ENCODE assay signal across 12 cellular contexts in the genomic region with DNA sequence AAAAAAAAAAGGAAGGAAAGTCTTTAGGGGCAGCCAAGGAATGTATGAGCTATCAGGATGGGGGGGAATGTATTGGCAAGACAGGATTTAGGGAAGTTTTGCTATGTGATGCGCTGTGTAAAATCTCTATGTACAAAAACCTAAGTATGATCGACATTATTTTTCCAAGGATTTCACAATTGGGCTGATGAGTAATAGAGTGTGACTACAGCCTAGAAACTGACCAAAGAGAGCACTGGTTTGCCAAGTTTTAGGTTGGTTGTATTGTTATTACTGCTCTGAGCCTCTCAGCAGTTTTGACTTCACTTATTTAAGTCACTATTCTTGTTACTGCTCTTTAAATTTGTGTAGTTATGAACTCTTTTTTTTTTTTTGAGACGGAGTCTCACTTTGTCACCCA.
A peak's percentile ranks its signal among the peaks of the same experiment; 100 is the strongest.
DNase-seq lines count a peak whose midpoint lies in the region; ATAC-seq and TF ChIP-seq lines count a peak whose summit lies in the region.
"Had no signal": no experiment of that assay in that cellular context is flagged by ENCODE, and none has a peak within 500 bp of the region (broad histone marks: within the 10 kb centered on the region; RNA-seq: fewer than 3 reads in every experiment).

No MANE protein-coding gene starts in this region.

- H3K4me3 ChIP-seq in right cardiac atrium (ENCODE audit: low read length) (no peak overlapping the region), heart left ventricle (no peak overlapping the region), body of pancreas (no peak overlapping the region), foreskin fibroblast (ENCODE audit: low read depth in 1 of 2, low read length in 2 of 2) (no peak overlapping the region)

- TF ChIP-seq POLR2A in heart left ventricle (IDR thresholded peaks at IDR 0.05) (no peak), body of pancreas (IDR thresholded peaks at IDR 0.05) (no peak)

- H3K36me3 ChIP-seq in heart left ventricle (no peaks in the 10 kb centered on the region), body of pancreas (replicated peaks in 1 of 2; ENCODE audit: insufficient read depth in 1 of 2, low read depth in 2 of 2) (no peaks in the 10 kb centered on the region)

- no peak for DNase-seq in right cardiac atrium
- DNase-seq in heart left ventricle = no peak
- no peak for DNase-seq in body of pancreas
- peak; percentile 77 to 91 for DNase-seq in foreskin fibroblast
- DNase-seq in NCI-H1694 treated with DMSO at 0.1 percent for 48 hours (lab: John Stamatoyannopoulos, UW) = no peak
- no peak for DNase-seq in stimulated activated CD4-positive, alpha-beta T cell treated with anti-CD3 and anti-CD28 coated beads, Interleukin-15, amount 100 ng/mL, for 24 hours
- DNase-seq in DMS53 treated with DMSO at 0.1 percent for 48 hours (lab: John Stamatoyannopoulos, UW; ENCODE audit: unreplicated experiment) = no peak
- DNase-seq: activated CD8-positive, alpha-beta T cell treated with anti-CD3 and anti-CD28 coated beads, Interleukin-2, amount 10 ng/mL, durations not matched to agents 7 days and 5 days; activated gamma-delta T cell; Calu3; MV-4-11 had no signal

- H3K27ac ChIP-seq in right cardiac atrium (ENCODE audit: low read length) = no peak overlapping the region
- H3K27ac ChIP-seq in heart left ventricle = no peak overlapping the region
- H3K27ac ChIP-seq in body of pancreas = no peak overlapping the region

- TF ChIP-seq CTCF in heart left ventricle (IDR thresholded peaks at IDR 0.05) (no peak), body of pancreas (IDR thresholded peaks at IDR 0.05) (no peak), foreskin fibroblast (IDR thresholded peaks at IDR 0.05; ENCODE audit: low read depth, low read length) (no peak)

- WGBS in right cardiac atrium = 92% methylated on average over 3 of the region's 3 CpGs
- 72 to 97% (median 90%) methylated on average over 3 of the region's 3 CpGs for WGBS in heart left ventricle, 4 donors
- WGBS in body of pancreas, 2 donors = 85 to 91% methylated on average over 3 of the region's 3 CpGs

- H3K4me1 ChIP-seq in right cardiac atrium (ENCODE audit: control insufficient read depth, insufficient read depth, low read length) (no peaks in the 10 kb centered on the region), heart left ventricle (no peaks in the 10 kb centered on the region), body of pancreas (peaks cover 63% of the 10 kb centered on the region)

- H3K27me3 ChIP-seq in right cardiac atrium (ENCODE audit: control insufficient read depth, insufficient read depth) (no peaks in the 10 kb centered on the region), heart left ventricle (no peaks in the 10 kb centered on the region), body of pancreas (no peaks in the 10 kb centered on the region)

- H3K9me3 ChIP-seq in right cardiac atrium (ENCODE audit: control insufficient read depth, low read length) (no peaks in the 10 kb centered on the region), heart left ventricle (no peaks in the 10 kb centered on the region), body of pancreas (no peaks in the 10 kb centered on the region)

- intact Hi-C loops in right cardiac atrium (cut with DNase I) (no loop called here), heart left ventricle (cut with DNase I) (no loop called here), body of pancreas (cut with DNase I) (no loop called here)

- ATAC-seq in right cardiac atrium (peak; percentile 31 to 40), heart left ventricle (no peak), body of pancreas (peak; percentile 62), HG03095 (IDR thresholded peaks at IDR 0.05; ENCODE audit: unreplicated experiment) (no peak)
- ATAC-seq: activated CD8-positive, alpha-beta T cell treated with anti-CD3 and anti-CD28 coated beads, Interleukin-2, amount 10 ng/mL, durations not matched to agents 7 days and 5 days had no signal

Comparison
In these comparisons a context has a peak if more than half of its experiments do, and no peak if none do; other contexts are left out.
1. ATAC-seq: peak in right cardiac atrium (2 of 2) and body of pancreas (single experiment); none in heart left ventricle (0 of 4) and HG03095 (single experiment).
2. DNase-seq: peak in foreskin fibroblast (2 of 2); none in right cardiac atrium (0 of 3), heart left ventricle (0 of 5), body of pancreas (0 of 4), NCI-H1694 treated with DMSO at 0.1 percent for 48 hours (single experiment), stimulated activated CD4-positive, alpha-beta T cell treated with anti-CD3 and anti-CD28 coated beads, Interleukin-15, amount 100 ng/mL, for 24 hours (single experiment) and DMS53 treated with DMSO at 0.1 percent for 48 hours (single experiment).